In the genomic region with DNA sequence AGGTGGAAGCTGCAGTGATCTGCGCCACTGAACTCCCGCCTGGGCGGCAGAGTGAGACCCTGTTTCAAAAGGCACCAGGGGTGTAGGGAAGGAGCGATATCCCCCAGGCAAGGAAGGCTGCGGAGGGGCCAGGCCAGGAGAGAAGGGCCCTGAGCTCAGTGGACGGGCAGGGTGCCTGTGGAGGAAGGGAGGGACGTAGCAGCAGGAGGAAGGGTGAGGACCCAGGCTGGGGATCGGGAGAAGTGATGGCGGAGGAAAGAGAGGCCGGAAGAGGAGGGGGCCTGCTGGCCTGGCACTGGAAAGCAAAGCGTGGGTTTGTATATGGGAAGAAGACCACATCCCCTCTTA, we compare ENCODE assay signal across 8 cellular contexts. TPM values are rescaled to one million over a fixed set of nuclear protein-coding genes. Genes with fewer than 3 reads are reported as not detected.
DNase-seq lines count a peak whose midpoint lies in the region; ATAC-seq and TF ChIP-seq lines count a peak whose summit lies in the region.

No MANE protein-coding gene starts in this region.

- H3K4me1 Mint-ChIP-seq in endothelial cell (ENCODE audit: unreplicated experiment) (peaks cover 8% of the 10 kb centered on the region), nephron (peaks cover 24% of the 10 kb centered on the region)

- H3K4me3 Mint-ChIP-seq in endothelial cell (ENCODE audit: unreplicated experiment) (peak overlapping the region; percentile 93), nephron (peak overlapping the region; percentile 91 to 98 (median 93))

- H3K4me3 ChIP-seq in HUES48 (ENCODE audit: low read depth, low read length) (peak overlapping the region; percentile 63), WERI-Rb-1 (ENCODE audit: low read depth, low read length) (no peak overlapping the region)

- TF ChIP-seq CTCF in endothelial cell (IDR thresholded peaks at IDR 0.05; ENCODE audit: unreplicated experiment) (no peak), nephron (IDR thresholded peaks at IDR 0.05; ENCODE audit: unreplicated experiment in 3 of 3) (no peak), RWPE1 (conservative IDR thresholded peaks at IDR 0.05; ENCODE audit: low read depth) (no peak), WERI-Rb-1 (IDR thresholded peaks at IDR 0.05; ENCODE audit: low read depth, low read length) (no peak)

- H3K36me3 ChIP-seq in HUES48 (ENCODE audit: control insufficient read depth, insufficient read depth, low read length), result no peaks in the 10 kb centered on the region
- no peaks in the 10 kb centered on the region for H3K36me3 ChIP-seq in WERI-Rb-1

- CTCF ChIA-PET in RWPE1 (lab: Yijun Ruan, JAX), result no interaction called here

- POLR2A ChIA-PET in RWPE1 (lab: Yijun Ruan, JAX; ENCODE audit: low non-redundant PET), result no interaction called here

- H3K27me3 ChIP-seq in HUES48 (ENCODE audit: control insufficient read depth, insufficient read depth, low read length) (peaks cover 5% of the 10 kb centered on the region; the same call in 1 of the 2 replicates), WERI-Rb-1 (ENCODE audit: insufficient read depth, low read depth, severe bottlenecking) (no peaks in the 10 kb centered on the region)

- H3K36me3 Mint-ChIP-seq in endothelial cell (ENCODE audit: low read depth, unreplicated experiment), result peaks cover 5% of the 10 kb centered on the region
- no peaks in the 10 kb centered on the region for H3K36me3 Mint-ChIP-seq in nephron (ENCODE audit: low read depth)

- H3K27me3 Mint-ChIP-seq in endothelial cell (ENCODE audit: unreplicated experiment) (peaks cover 18% of the 10 kb centered on the region), nephron (ENCODE audit: low read depth) (peaks cover 4% of the 10 kb centered on the region)

- H3K27ac Mint-ChIP-seq in endothelial cell (ENCODE audit: unreplicated experiment) (peak overlapping the region; percentile 48), nephron (peak overlapping the region; percentile 95 to 97 (median 96))

- 0 out of 2 replicates have a peak, but pooled peaks cover 6% of the 10 kb centered on the region for H3K4me1 ChIP-seq in HUES48 (ENCODE audit: control insufficient read depth, insufficient read depth, low read length)

- peak overlapping the region; percentile 73 for H3K9ac ChIP-seq in HUES48 (ENCODE audit: low read depth, low read length)

- H3K27ac ChIP-seq in HUES48 (ENCODE audit: low read depth, low read length), result no peak overlapping the region
- H3K27ac ChIP-seq in RWPE1, result no peak overlapping the region
- no peak overlapping the region for H3K27ac ChIP-seq in WERI-Rb-1

- no peaks in the 10 kb centered on the region for H3K9me3 Mint-ChIP-seq in endothelial cell (ENCODE audit: unreplicated experiment)
- H3K9me3 Mint-ChIP-seq in nephron, result no peaks in the 10 kb centered on the region

- peak; percentile 14 for ATAC-seq in GM18873 (IDR thresholded peaks at IDR 0.05; ENCODE audit: low FRiP score, unreplicated experiment)
- ATAC-seq in GM21723 (IDR thresholded peaks at IDR 0.05; ENCODE audit: unreplicated experiment), result no peak
- ATAC-seq in HG03469 (IDR thresholded peaks at IDR 0.05; ENCODE audit: unreplicated experiment), result no peak

- H3K9me3 ChIP-seq in HUES48 (ENCODE audit: control insufficient read depth, insufficient read depth, low read length) (no peaks in the 10 kb centered on the region), WERI-Rb-1 (ENCODE audit: severe bottlenecking) (no peaks in the 10 kb centered on the region)

- DNase-seq in endothelial cell (ENCODE audit: low spot score), result no peak
- DNase-seq in RWPE1 (ENCODE audit: low spot score), result no peak
- DNase-seq in WERI-Rb-1, result no peak

RNA-seq across cellular contexts. Expression of a gene that starts 45.6 kb away (rescaled TPM):
- total RNA-seq in endothelial cell (ENCODE audit: unreplicated experiment), result 0.18 TPM
